In genomic region chr12:6347367-6348338, GRCh38 we compare ENCODE assay signal across 11 cellular contexts. TPM values are rescaled to one million over a fixed set of nuclear protein-coding genes. Genes with fewer than 3 reads are reported as not detected.
DNase-seq lines count a peak whose midpoint lies in the region; TF ChIP-seq lines count a peak whose summit lies in the region.
"Had no signal": no experiment of that assay in that cellular context is flagged by ENCODE, and none has a peak within 500 bp of the region (broad histone marks: within the 10 kb centered on the region; RNA-seq: fewer than 3 reads in every experiment).

No MANE protein-coding gene starts in this region.

- peak in 1 of 2 donors; percentile 26 for TF ChIP-seq POLR2A in adrenal gland (IDR thresholded peaks at IDR 0.05)

- in situ Hi-C loops in GM23248 (cut with MboI) = no loop called here

- WGBS in GM23248 (ENCODE audit: low coverage in 1 of 2, low lambda C conversion rate in 2 of 2, missing lambda C conversion rate in 2 of 2), 2 experiments = 38 to 46% methylated on average over 13 to 19 of the region's 19 CpGs
- 58 to 73% (median 65%) methylated on average over 17 to 19 of the region's 19 CpGs for WGBS in adrenal gland, 4 donors

- no peak for TF ChIP-seq CTCF in adrenal gland (IDR thresholded peaks at IDR 0.05)

- H3F3A ChIP-seq in GM23248 (ENCODE audit: insufficient read depth) = 0 out of 2 replicates have a peak, but pooled peaks cover 6% of the 10 kb centered on the region

- H3K27ac ChIP-seq in GM23248 = no peak overlapping the region
- H3K27ac ChIP-seq in adrenal gland = peak overlapping the region; percentile 1 to 90 (median 35)
- H3K27ac ChIP-seq in skin epidermis = peak overlapping the region in 16 of 21 experiments; percentile 1 to 80 (median 68)

- H3K36me3 ChIP-seq in GM23248 (ENCODE audit: low read depth) = no peaks in the 10 kb centered on the region
- H3K36me3 ChIP-seq in adrenal gland (replicated peaks in 1 of 2) = no peaks in the 10 kb centered on the region

- H3K9me3 ChIP-seq in GM23248 (ENCODE audit: low read depth) (no peaks in the 10 kb centered on the region), adrenal gland (replicated peaks in 1 of 3) (no peaks in the 10 kb centered on the region)

- H3K79me2 ChIP-seq in GM23248 (ENCODE audit: insufficient read depth) = peaks cover 5% of the 10 kb centered on the region; the same call in 1 of the 2 replicates

- intact Hi-C loops in adrenal gland (cut with DNase I) = no loop called here

- H3K9ac ChIP-seq in GM23248 = no peak overlapping the region

- H4K20me1 ChIP-seq in GM23248 (ENCODE audit: insufficient read depth) = no peaks in the 10 kb centered on the region

- H3K4me1 ChIP-seq in GM23248 (ENCODE audit: insufficient read depth) (peaks cover 15% of the 10 kb centered on the region), adrenal gland (replicated peaks in 1 of 2) (peaks cover 23 to 51% of the 10 kb centered on the region in 2 donors)

- peak overlapping the region; percentile 0 for H3K4me2 ChIP-seq in GM23248 (ENCODE audit: unreplicated experiment)

- no peaks in the 10 kb centered on the region for H3K9me2 ChIP-seq in GM23248 (ENCODE audit: insufficient read depth)

- no peaks in the 10 kb centered on the region for H3K27me3 ChIP-seq in GM23248 (replicated peaks; ENCODE audit: insufficient read depth)
- no peaks in the 10 kb centered on the region for H3K27me3 ChIP-seq in adrenal gland

- DNase-seq in GM23248 (peak; percentile 59), adrenal gland (peak in 6 of 7 donors; percentile 63 to 84 (median 74)), iris pigment epithelial cell (ENCODE audit: low read depth) (peak; percentile 54), AG08396 (ENCODE audit: low spot score) (no peak), SHP77 (lab: John Stamatoyannopoulos, UW) (no peak), nucleus accumbens (lab: John Stamatoyannopoulos, UW) (no peak)
- no peak for DNase-seq in activated effector memory CD4-positive, alpha-beta T cell treated with anti-CD3 and anti-CD28 coated beads, Interleukin-2, amount 50 U/mL, for 16 hours
- DNase-seq: NCI-H146, SW 1271 had no signal

- peak overlapping the region; percentile 32; the same call in 1 of the 2 replicates for H2AFZ ChIP-seq in GM23248

- H3K4me3 ChIP-seq in GM23248 = no peak overlapping the region
- H3K4me3 ChIP-seq in adrenal gland = peak overlapping the region in 1 of 4 donors; percentile 23
- H3K4me3 ChIP-seq in skin epidermis = no peak overlapping the region

RNA-seq across cellular contexts. Expression of gene TNFRSF1A, which starts 5.8 kb away (rescaled TPM):
- total RNA-seq in GM23248 (2014; rRNA removed; shearing (Covaris generic)) = 247 and 343 TPM in 2 replicates
- 183 and 197 TPM in 2 replicates for polyA plus RNA-seq in GM23248 (2016; fragmentation: Nextera tagmentation; extraction: Ambion mirVana)
- 100 to 1,000 TPM; 181 to 386 (median 262) TPM for total RNA-seq in adrenal gland
- 100 to 1,000 TPM in 2 of 3 donors, 10 to 100 TPM in 1; 91.8 to 167 (median 160) TPM for polyA plus RNA-seq in adrenal gland

RNA-seq across cellular contexts. Expression of gene SCNN1A, which starts 27.7 kb away (rescaled TPM):
- total RNA-seq in GM23248 (2014; rRNA removed; shearing (Covaris generic)) = 0.76 TPM in 1 of 2 replicates, not detected in the other
- polyA plus RNA-seq in GM23248 (2016; fragmentation: Nextera tagmentation; extraction: Ambion mirVana) = 0.25 and 0.59 TPM in 2 replicates
- total RNA-seq in adrenal gland = 10 to 100 TPM in 7 of 8 donors, 1 to 10 TPM in 1; 7.6 to 38.0 (median 17.3) TPM
- polyA plus RNA-seq in adrenal gland = 1 to 10 TPM; 4.3 to 5.3 (median 5.1) TPM

RNA-seq across cellular contexts. Expression of gene LTBR, which starts 36.3 kb away (rescaled TPM):
- 147 TPM in 2 replicates for total RNA-seq in GM23248 (2014; rRNA removed; shearing (Covaris generic))
- polyA plus RNA-seq in GM23248 (2016; fragmentation: Nextera tagmentation; extraction: Ambion mirVana) (113 and 117 TPM in 2 replicates), adrenal gland (100 to 1,000 TPM in 2 of 3 donors, 10 to 100 TPM in 1; 71.0 to 165 (median 119) TPM)
- 100 to 1,000 TPM; 108 to 295 (median 174) TPM for total RNA-seq in adrenal gland

RNA-seq across cellular contexts. Expression of gene PLEKHG6, which starts 37.2 kb away (rescaled TPM):
- total RNA-seq in GM23248 (2014; rRNA removed; shearing (Covaris generic)) = not detected in 2 replicates
- polyA plus RNA-seq in GM23248 (2016; fragmentation: Nextera tagmentation; extraction: Ambion mirVana) (0.30 TPM in 1 of 2 replicates, not detected in the other), adrenal gland (1 to 10 TPM in 1 of 3 donors, under 1 TPM in 1, not detected in 1; 0.32 to 5.8 TPM)
- 1 to 10 TPM in 2 of 8 donors, under 1 TPM in 5, not detected in 1; 0.23 to 1.9 (median 0.51) TPM for total RNA-seq in adrenal gland
- total RNA-seq: Daoy had no signal

Comparison
In these comparisons a context has a peak if more than half of its experiments do, and no peak if none do; other contexts are left out.
1. DNase-seq: peak in GM23248 (single experiment), adrenal gland (6 of 7) and iris pigment epithelial cell (single experiment); none in AG08396 (single experiment), activated effector memory CD4-positive, alpha-beta T cell treated with anti-CD3 and anti-CD28 coated beads, Interleukin-2, amount 50 U/mL, for 16 hours (single experiment), SHP77 (0 of 2) and nucleus accumbens (0 of 56).